Comparison of ENCODE assay signal across 11 cellular contexts in genomic region chr13:30033681-30034447, GRCh38.
A peak's percentile ranks its signal among the peaks of the same experiment; 100 is the strongest.
DNase-seq lines count a peak whose midpoint lies in the region; ATAC-seq, FAIRE-seq and TF ChIP-seq lines count a peak whose summit lies in the region.
"Had no signal": no experiment of that assay in that cellular context is flagged by ENCODE, and none has a peak within 500 bp of the region (broad histone marks: within the 10 kb centered on the region; RNA-seq: fewer than 3 reads in every experiment).

No MANE protein-coding gene starts in this region.

- no peaks in the 10 kb centered on the region for H3K36me3 ChIP-seq in cardiac muscle cell
- H3K36me3 ChIP-seq in right atrium auricular region, result no peaks in the 10 kb centered on the region
- H3K36me3 ChIP-seq: ascending aorta, BE2C had no signal

- H3K36me3 Mint-ChIP-seq in effector memory CD8-positive, alpha-beta T cell (ENCODE audit: insufficient read depth), result no peaks in the 10 kb centered on the region

- H3K27ac Mint-ChIP-seq in effector memory CD8-positive, alpha-beta T cell, result no peak overlapping the region

- H3K4me1 ChIP-seq in cardiac muscle cell (ENCODE audit: low read depth) (peaks cover 11% of the 10 kb centered on the region), right atrium auricular region (no peaks in the 10 kb centered on the region)
- H3K4me1 ChIP-seq: ascending aorta, BE2C had no signal

- peaks cover 14 to 58% of the 10 kb centered on the region in 2 donors for H3K27me3 Mint-ChIP-seq in effector memory CD8-positive, alpha-beta T cell

- TF ChIP-seq CTCF in cardiac muscle cell (IDR thresholded peaks at IDR 0.05; ENCODE audit: low read depth, low read length) (no peak), right atrium auricular region (IDR thresholded peaks at IDR 0.05) (no peak)

- H3K4me3 Mint-ChIP-seq in effector memory CD8-positive, alpha-beta T cell, result no peak overlapping the region

- H3K27me3 ChIP-seq in cardiac muscle cell (no peaks in the 10 kb centered on the region), right atrium auricular region (no peaks in the 10 kb centered on the region)
- H3K27me3 ChIP-seq: ascending aorta, BE2C had no signal

- H3K27ac ChIP-seq in cardiac muscle cell, result no peak overlapping the region
- H3K27ac ChIP-seq in right atrium auricular region, result peak overlapping the region in 1 of 2 donors; percentile 59
- H3K27ac ChIP-seq: ascending aorta had no signal

- ATAC-seq in SK-N-SH treated with all-trans-retinoic acid at 6 μM for 48 hours (peak; percentile 92), left ventricle myocardium superior (peak; percentile 54), HG03097 (IDR thresholded peaks at IDR 0.05; ENCODE audit: low FRiP score, unreplicated experiment) (no peak)
- no peak for ATAC-seq in effector memory CD8-positive, alpha-beta T cell (replicated peaks)

- intact Hi-C loops in left ventricle myocardium superior (cut with micrococcal nuclease), result no loop called here

- FAIRE-seq in urothelium cell line (lab: Jason Lieb, UNC), result no peak

- no peaks in the 10 kb centered on the region for H3K9me3 Mint-ChIP-seq in effector memory CD8-positive, alpha-beta T cell

- DNase-seq in cardiac muscle cell (ENCODE audit: low read depth in 1 of 2, low spot score in 1 of 2), result peak; percentile 42 to 46
- DNase-seq in right atrium auricular region (ENCODE audit: low spot score), result no peak
- no peak for DNase-seq in left ventricle myocardium superior
- peak; percentile 55 for DNase-seq in urothelium cell line (ENCODE audit: low spot score)
- no peak for DNase-seq in SIG-M5 treated with dmso at 0.1 percent for 504 hours (lab: John Stamatoyannopoulos, UW; ENCODE audit: unreplicated experiment)
- DNase-seq in effector memory CD8-positive, alpha-beta T cell, result no peak
- DNase-seq: BE2C, NCI-H1930 had no signal

- H3K9me3 ChIP-seq in cardiac muscle cell (ENCODE audit: low read depth) (no peaks in the 10 kb centered on the region), right atrium auricular region (no peaks in the 10 kb centered on the region)
- H3K9me3 ChIP-seq: ascending aorta, BE2C had no signal

- no peak overlapping the region for H3K4me3 ChIP-seq in cardiac muscle cell
- H3K4me3 ChIP-seq in right atrium auricular region, result no peak overlapping the region
- H3K4me3 ChIP-seq: ascending aorta had no signal

- H3K4me1 Mint-ChIP-seq in effector memory CD8-positive, alpha-beta T cell (ENCODE audit: low read depth in 2 of 2), result peaks cover 0 to 4% of the 10 kb centered on the region in 2 donors

TF ChIP-seq in SK-N-SH treated with all-trans-retinoic acid at 6 μM for 48 hours, 23 proteins besides CTCF, POLR2A, EP300 and RAD21:
- no peak for TF ChIP-seq BACH2 (CRISPR knock-in tag; IDR thresholded peaks at IDR 0.05; ENCODE audit: borderline replicate concordance)

Comparison
In these comparisons a context has a peak if more than half of its experiments do, and no peak if none do; other contexts are left out.
1. DNase-seq: peak in cardiac muscle cell (2 of 2) and urothelium cell line (single experiment); none in right atrium auricular region (single experiment), left ventricle myocardium superior (single experiment), SIG-M5 treated with dmso at 0.1 percent for 504 hours (single experiment) and effector memory CD8-positive, alpha-beta T cell (0 of 3).
2. ATAC-seq: peak in SK-N-SH treated with all-trans-retinoic acid at 6 μM for 48 hours (single experiment) and left ventricle myocardium superior (single experiment); none in HG03097 (single experiment) and effector memory CD8-positive, alpha-beta T cell (single experiment).